ENCODE assay signal across 9 cellular contexts in genomic region chr18:79458917-79459803, GRCh38.
DNase-seq lines count a peak whose midpoint lies in the region; ATAC-seq and TF ChIP-seq lines count a peak whose summit lies in the region.
"Had no signal": no experiment of that assay in that cellular context is flagged by ENCODE, and none has a peak within 500 bp of the region (broad histone marks: within the 10 kb centered on the region; RNA-seq: fewer than 3 reads in every experiment).

No MANE protein-coding gene starts in this region.

- no peak for ATAC-seq in CD8-positive, alpha-beta T cell
- ATAC-seq in PC-3 (no peak), foreskin keratinocyte (no peak)

- no peaks in the 10 kb centered on the region for H3F3A ChIP-seq in PC-3 (ENCODE audit: low read length, unreplicated experiment)

- no peaks in the 10 kb centered on the region for H4K20me1 ChIP-seq in PC-3 (ENCODE audit: low read length)

- H3K9me3 Mint-ChIP-seq in CD8-positive, alpha-beta T cell, result no peaks in the 10 kb centered on the region

- H3K36me3 ChIP-seq in CD8-positive, alpha-beta T cell (ENCODE audit: insufficient read depth, low read length), result peaks cover 14% of the 10 kb centered on the region
- H3K36me3 ChIP-seq in PC-3 (ENCODE audit: low read depth, low read length) (no peaks in the 10 kb centered on the region), parathyroid adenoma (ENCODE audit: control insufficient read depth, insufficient read depth, low read length) (no peaks in the 10 kb centered on the region)

- H3K27me3 ChIP-seq in CD8-positive, alpha-beta T cell (ENCODE audit: insufficient read depth, low read length), result no peaks in the 10 kb centered on the region
- H3K27me3 ChIP-seq in PC-3 (ENCODE audit: low read length) (no peaks in the 10 kb centered on the region), foreskin keratinocyte (no peaks in the 10 kb centered on the region), parathyroid adenoma (ENCODE audit: control insufficient read depth, insufficient read depth, low read length) (no peaks in the 10 kb centered on the region)

- POLR2A ChIA-PET in CD8-positive, alpha-beta T cell (lab: Charles Lee), result no interaction called here
- POLR2A ChIA-PET in PC-3 (lab: Charles Lee; ENCODE audit: unreplicated experiment), result no interaction called here

- no peaks in the 10 kb centered on the region for H3K9me3 ChIP-seq in CD8-positive, alpha-beta T cell (ENCODE audit: low read length)
- no peaks in the 10 kb centered on the region for H3K9me3 ChIP-seq in PC-3 (ENCODE audit: low read length)
- no peaks in the 10 kb centered on the region for H3K9me3 ChIP-seq in parathyroid adenoma (ENCODE audit: control insufficient read depth, low read length)

- H3K79me2 ChIP-seq in PC-3 (ENCODE audit: low read length) (no peaks in the 10 kb centered on the region), parathyroid adenoma (no peaks in the 10 kb centered on the region)

- H3K4me2 ChIP-seq in PC-3 (ENCODE audit: low read length) (peak overlapping the region; percentile 69), parathyroid adenoma (ENCODE audit: low read length) (no peak overlapping the region)

- H3K4me1 ChIP-seq in CD8-positive, alpha-beta T cell (ENCODE audit: insufficient read depth, low read length), result no peaks in the 10 kb centered on the region
- H3K4me1 ChIP-seq in PC-3 (ENCODE audit: insufficient read depth, low read length) (peaks cover 11% of the 10 kb centered on the region), foreskin keratinocyte (peaks cover 8% of the 10 kb centered on the region), parathyroid adenoma (no peaks in the 10 kb centered on the region)

- no peak overlapping the region for H3K27ac ChIP-seq in CD8-positive, alpha-beta T cell (ENCODE audit: low read depth, low read length)
- H3K27ac ChIP-seq in PC-3 (ENCODE audit: low read length) (peak overlapping the region; percentile 49), foreskin keratinocyte (peak overlapping the region; percentile 84), parathyroid adenoma (peak overlapping the region; percentile 61)

- DNase-seq in CD8-positive, alpha-beta T cell, result no peak
- DNase-seq in PC-3 (no peak), foreskin keratinocyte (no peak), NCI-H82 (lab: John Stamatoyannopoulos, UW) (no peak), SW 1271 (lab: John Stamatoyannopoulos, UW) (no peak), NCI-H446 treated with DMSO at 0.1 percent for 48 hours (lab: John Stamatoyannopoulos, UW) (no peak), OCI-M2 (lab: John Stamatoyannopoulos, UW; ENCODE audit: unreplicated experiment) (no peak)
- DNase-seq: NCI-H187 treated with DMSO at 0.1 percent for 48 hours had no signal

- H3K4me3 Mint-ChIP-seq in CD8-positive, alpha-beta T cell, result no peak overlapping the region

- no peaks in the 10 kb centered on the region for H3K27me3 Mint-ChIP-seq in CD8-positive, alpha-beta T cell (ENCODE audit: low read depth)

- intact Hi-C loops in CD8-positive, alpha-beta T cell (cut with DNase I, micrococcal nuclease), result loop anchor here in 1 of 2 experiments (5.0 kb wide), 1 partner anchor 63 kb away; no protein-coding TSS in a partner anchor
- intact Hi-C loops in PC-3 (cut with micrococcal nuclease), result no loop called here

- peaks cover 47% of the 10 kb centered on the region for H3K36me3 Mint-ChIP-seq in CD8-positive, alpha-beta T cell

- H2AFZ ChIP-seq in PC-3 (ENCODE audit: low read length) (no peak overlapping the region), parathyroid adenoma (no peak overlapping the region)

- no peaks in the 10 kb centered on the region for H3K9me2 ChIP-seq in PC-3 (replicated peaks; ENCODE audit: low read length)

- H3K9ac ChIP-seq in PC-3 (ENCODE audit: low read length), result peak overlapping the region; percentile 27; the same call in 1 of the 2 replicates
- no peak overlapping the region for H3K9ac ChIP-seq in parathyroid adenoma

- CTCF ChIA-PET in CD8-positive, alpha-beta T cell (lab: Charles Lee), result no interaction called here
- CTCF ChIA-PET in PC-3 (lab: Charles Lee), result no interaction called here

- BruUV-seq in PC-3 (replicated peaks; lab: Mats Ljungman, UMichigan), result no TSS peak

- H3K4me3 ChIP-seq in CD8-positive, alpha-beta T cell (ENCODE audit: low read depth, low read length), result no peak overlapping the region
- no peak overlapping the region for H3K4me3 ChIP-seq in PC-3 (ENCODE audit: low read length)
- no peak overlapping the region for H3K4me3 ChIP-seq in parathyroid adenoma (ENCODE audit: low read depth, low read length)

- peak overlapping the region; percentile 71 for H3K27ac Mint-ChIP-seq in CD8-positive, alpha-beta T cell

- peaks cover 7% of the 10 kb centered on the region for H3K4me1 Mint-ChIP-seq in CD8-positive, alpha-beta T cell (ENCODE audit: low read depth)

- no peak for TF ChIP-seq CTCF in CD8-positive, alpha-beta T cell (IDR thresholded peaks at IDR 0.05)
- no peak for TF ChIP-seq CTCF in PC-3 (conservative IDR thresholded peaks at IDR 0.05; ENCODE audit: low read depth, low read length)
- no peak for TF ChIP-seq CTCF in foreskin keratinocyte (conservative IDR thresholded peaks at IDR 0.05)
- no peak for TF ChIP-seq CTCF in parathyroid adenoma (IDR thresholded peaks at IDR 0.05)
